Comparison of ENCODE assay signal across 2 cellular contexts in genomic region chr22:38724926-38725571, GRCh38.
TF ChIP-seq lines count a peak whose summit lies in the region.

No MANE protein-coding gene starts in this region.

TF ChIP-seq in GM23338, 12 proteins besides CTCF, POLR2A, EP300 and RAD21:
- TF ChIP-seq CREB1 (CRISPR knock-in tag; IDR thresholded peaks at IDR 0.05; ENCODE audit: low read depth): no peak
- TF ChIP-seq ZNF114 (CRISPR knock-in tag; IDR thresholded peaks at IDR 0.05): no peak
- no peak for TF ChIP-seq STAT1 (IDR thresholded peaks at IDR 0.05; ENCODE audit: unreplicated experiment)
- no peak for TF ChIP-seq EZH2phosphoT487 (IDR thresholded peaks at IDR 0.05; ENCODE audit: unreplicated experiment)
- no peak for TF ChIP-seq ZNF462 (CRISPR knock-in tag; IDR thresholded peaks at IDR 0.05)
- no peak for TF ChIP-seq EZH2 (IDR thresholded peaks at IDR 0.05; ENCODE audit: low read depth, unreplicated experiment)
- no peak for TF ChIP-seq POLR2AphosphoS5 (IDR thresholded peaks at IDR 0.05; ENCODE audit: low read depth)
- TF ChIP-seq NANOG (IDR thresholded peaks at IDR 0.05; ENCODE audit: borderline replicate concordance): no peak
- TF ChIP-seq, protein P1, sequence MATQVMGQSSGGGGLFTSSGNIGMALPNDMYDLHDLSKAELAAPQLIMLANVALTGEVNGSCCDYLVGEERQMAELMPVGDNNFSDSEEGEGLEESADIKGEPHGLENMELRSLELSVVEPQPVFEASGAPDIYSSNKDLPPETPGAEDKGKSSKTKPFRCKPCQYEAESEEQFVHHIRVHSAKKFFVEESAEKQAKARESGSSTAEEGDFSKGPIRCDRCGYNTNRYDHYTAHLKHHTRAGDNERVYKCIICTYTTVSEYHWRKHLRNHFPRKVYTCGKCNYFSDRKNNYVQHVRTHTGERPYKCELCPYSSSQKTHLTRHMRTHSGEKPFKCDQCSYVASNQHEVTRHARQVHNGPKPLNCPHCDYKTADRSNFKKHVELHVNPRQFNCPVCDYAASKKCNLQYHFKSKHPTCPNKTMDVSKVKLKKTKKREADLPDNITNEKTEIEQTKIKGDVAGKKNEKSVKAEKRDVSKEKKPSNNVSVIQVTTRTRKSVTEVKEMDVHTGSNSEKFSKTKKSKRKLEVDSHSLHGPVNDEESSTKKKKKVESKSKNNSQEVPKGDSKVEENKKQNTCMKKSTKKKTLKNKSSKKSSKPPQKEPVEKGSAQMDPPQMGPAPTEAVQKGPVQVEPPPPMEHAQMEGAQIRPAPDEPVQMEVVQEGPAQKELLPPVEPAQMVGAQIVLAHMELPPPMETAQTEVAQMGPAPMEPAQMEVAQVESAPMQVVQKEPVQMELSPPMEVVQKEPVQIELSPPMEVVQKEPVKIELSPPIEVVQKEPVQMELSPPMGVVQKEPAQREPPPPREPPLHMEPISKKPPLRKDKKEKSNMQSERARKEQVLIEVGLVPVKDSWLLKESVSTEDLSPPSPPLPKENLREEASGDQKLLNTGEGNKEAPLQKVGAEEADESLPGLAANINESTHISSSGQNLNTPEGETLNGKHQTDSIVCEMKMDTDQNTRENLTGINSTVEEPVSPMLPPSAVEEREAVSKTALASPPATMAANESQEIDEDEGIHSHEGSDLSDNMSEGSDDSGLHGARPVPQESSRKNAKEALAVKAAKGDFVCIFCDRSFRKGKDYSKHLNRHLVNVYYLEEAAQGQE (IDR thresholded peaks at IDR 0.05; ENCODE audit: unreplicated experiment): no peak
- TF ChIP-seq, protein P2, sequence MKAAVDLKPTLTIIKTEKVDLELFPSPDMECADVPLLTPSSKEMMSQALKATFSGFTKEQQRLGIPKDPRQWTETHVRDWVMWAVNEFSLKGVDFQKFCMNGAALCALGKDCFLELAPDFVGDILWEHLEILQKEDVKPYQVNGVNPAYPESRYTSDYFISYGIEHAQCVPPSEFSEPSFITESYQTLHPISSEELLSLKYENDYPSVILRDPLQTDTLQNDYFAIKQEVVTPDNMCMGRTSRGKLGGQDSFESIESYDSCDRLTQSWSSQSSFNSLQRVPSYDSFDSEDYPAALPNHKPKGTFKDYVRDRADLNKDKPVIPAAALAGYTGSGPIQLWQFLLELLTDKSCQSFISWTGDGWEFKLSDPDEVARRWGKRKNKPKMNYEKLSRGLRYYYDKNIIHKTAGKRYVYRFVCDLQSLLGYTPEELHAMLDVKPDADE (IDR thresholded peaks at IDR 0.05): no peak
- TF ChIP-seq JUNB (IDR thresholded peaks at IDR 0.05; ENCODE audit: unreplicated experiment): no peak
- TF ChIP-seq ZNF331 (CRISPR knock-in tag; IDR thresholded peaks at IDR 0.05; ENCODE audit: low read depth): no peak

TF ChIP-seq in H1, 55 proteins besides CTCF, POLR2A, EP300 and RAD21:
- TF ChIP-seq SUZ12 (IDR thresholded peaks at IDR 0.05; ENCODE audit: low read length) (no peak), HDAC6 (IDR thresholded peaks at IDR 0.05; ENCODE audit: low read depth, low read length) (no peak), RFX5 (IDR thresholded peaks at IDR 0.05; ENCODE audit: borderline replicate concordance, low read depth, low read length) (no peak), NANOG (IDR thresholded peaks at IDR 0.05; ENCODE audit: insufficient read depth, low read depth, low read length, poor library complexity, severe bottlenecking) (no peak), CEBPB (IDR thresholded peaks at IDR 0.05; ENCODE audit: low read depth, low read length) (no peak), BRCA1 (IDR thresholded peaks at IDR 0.05; ENCODE audit: low read depth, low read length) (no peak)
- TF ChIP-seq, protein P3, sequence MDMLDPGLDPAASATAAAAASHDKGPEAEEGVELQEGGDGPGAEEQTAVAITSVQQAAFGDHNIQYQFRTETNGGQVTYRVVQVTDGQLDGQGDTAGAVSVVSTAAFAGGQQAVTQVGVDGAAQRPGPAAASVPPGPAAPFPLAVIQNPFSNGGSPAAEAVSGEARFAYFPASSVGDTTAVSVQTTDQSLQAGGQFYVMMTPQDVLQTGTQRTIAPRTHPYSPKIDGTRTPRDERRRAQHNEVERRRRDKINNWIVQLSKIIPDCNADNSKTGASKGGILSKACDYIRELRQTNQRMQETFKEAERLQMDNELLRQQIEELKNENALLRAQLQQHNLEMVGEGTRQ (IDR thresholded peaks at IDR 0.05; ENCODE audit: low read length): no peak
TF ChIP-seq in H1: peak in this region for 0.
